12 cellular contexts compared by ENCODE assay signal in the genomic region with DNA sequence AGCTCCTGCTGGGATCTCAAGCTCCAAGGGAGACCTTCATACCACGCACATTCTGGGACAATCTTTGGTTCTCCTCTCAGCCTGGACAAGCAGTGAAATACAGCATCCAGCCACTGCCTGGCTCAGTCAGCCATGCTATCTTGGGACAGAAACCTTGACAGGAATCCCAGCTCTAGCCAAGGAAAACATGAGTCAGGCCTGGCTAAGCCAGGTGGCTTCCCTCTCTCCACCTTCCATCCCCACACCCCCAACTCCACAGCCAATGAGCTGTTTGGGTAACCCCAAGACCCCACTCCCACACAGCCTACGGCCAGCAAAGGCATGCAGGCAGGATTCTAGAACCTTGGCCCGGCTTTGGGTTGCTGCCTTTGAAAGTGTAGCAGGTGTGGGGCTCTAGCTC.
DNase-seq lines count a peak whose midpoint lies in the region; ATAC-seq and TF ChIP-seq lines count a peak whose summit lies in the region.
"Had no signal": no experiment of that assay in that cellular context is flagged by ENCODE, and none has a peak within 500 bp of the region (broad histone marks: within the 10 kb centered on the region; RNA-seq: fewer than 3 reads in every experiment).

No MANE protein-coding gene starts in this region.

- no peaks in the 10 kb centered on the region for H3K9me2 ChIP-seq in SK-N-SH

- H3K27ac ChIP-seq in SK-N-SH (ENCODE audit: low read depth in 2 of 2, low read length in 1 of 2), result peak overlapping the region; percentile 92 to 99

- WGBS in SK-N-SH (ENCODE audit: low lambda C conversion rate), result 56% methylated on average over 3 of the region's 3 CpGs

- peaks cover 56 to 72% of the 10 kb centered on the region in 2 experiments for H3K4me1 ChIP-seq in SK-N-SH (ENCODE audit: control insufficient read depth in 1 of 2, insufficient read depth in 2 of 2, low read depth in 1 of 2, low read length in 1 of 2)

- peaks cover 10% of the 10 kb centered on the region for H3K79me2 ChIP-seq in SK-N-SH (ENCODE audit: insufficient read depth)

- POLR2A ChIA-PET in SK-N-SH (lab: Yijun Ruan, JAX), result no interaction called here

- ATAC-seq in HG03378 (IDR thresholded peaks at IDR 0.05; ENCODE audit: unreplicated experiment) (no peak), HG02623 (IDR thresholded peaks at IDR 0.05; ENCODE audit: unreplicated experiment) (no peak)
- ATAC-seq: activated CD8-positive, alpha-beta T cell treated with anti-CD3 and anti-CD28 coated beads for 36 hours had no signal

- H3K4me2 ChIP-seq in SK-N-SH, result peak overlapping the region; percentile 64

- in situ Hi-C loops in ACHN (cut with HindIII; ENCODE audit: low pct_ligation_motif_present, low pct_unique_long_range_greater_than_20kb, low sequenced_read_pairs), result no loop called here

- no peaks in the 10 kb centered on the region for H3K36me3 ChIP-seq in SK-N-SH (replicated peaks in 1 of 2; ENCODE audit: control insufficient read depth in 1 of 2, insufficient read depth in 2 of 2, low read length in 1 of 2)
- H3K36me3 ChIP-seq: BE2C, Peyer's patch had no signal

- CTCF ChIA-PET in SK-N-SH (lab: Yijun Ruan, JAX), result interaction anchor here (0.7 to 2.0 kb wide), 9 partner anchors 14 to 858 kb away, joined by 3 to 8 read pairs (median 3); no protein-coding TSS in a partner anchor

- TF ChIP-seq EP300 in SK-N-SH (IDR thresholded peaks at IDR 0.05; ENCODE audit: borderline replicate concordance in 1 of 2, low read depth in 1 of 2, low read length in 1 of 2), result peak in 1 of 2 experiments; percentile 87; a peak in 1 of 4 replicates

- H3K9me3 ChIP-seq in SK-N-SH, result no peaks in the 10 kb centered on the region
- H3K9me3 ChIP-seq: BE2C, Peyer's patch had no signal

- H3F3A ChIP-seq in SK-N-SH (replicated peaks; ENCODE audit: insufficient read depth), result peaks cover 71% of the 10 kb centered on the region

- peak overlapping the region; percentile 72 for H3K9ac ChIP-seq in SK-N-SH

- no peaks in the 10 kb centered on the region for H4K20me1 ChIP-seq in SK-N-SH (ENCODE audit: insufficient read depth)

- TF ChIP-seq RAD21 in SK-N-SH (IDR thresholded peaks at IDR 0.05; ENCODE audit: low read length), result no peak

- peak; percentile 86 for DNase-seq in ACHN
- DNase-seq in SK-N-SH, result no peak
- DNase-seq in fibroblast of mammary gland (ENCODE audit: low read depth), result peak; percentile 91
- DNase-seq in non-pigmented ciliary epithelial cell (ENCODE audit: low read depth), result peak; percentile 88
- DNase-seq in germinal center (ENCODE audit: low spot score), result no peak
- no peak for DNase-seq in SK-N-DZ (ENCODE audit: low spot score)
- DNase-seq: activated CD8-positive, alpha-beta T cell treated with anti-CD3 and anti-CD28 coated beads for 36 hours; BE2C; mesendoderm had no signal

- no peaks in the 10 kb centered on the region for H3K27me3 ChIP-seq in SK-N-SH (ENCODE audit: insufficient read depth)
- H3K27me3 ChIP-seq: BE2C, Peyer's patch had no signal

- TF ChIP-seq CTCF in SK-N-SH (IDR thresholded peaks at IDR 0.05), result no peak
- TF ChIP-seq CTCF in fibroblast of mammary gland (conservative IDR thresholded peaks at IDR 0.05; ENCODE audit: control insufficient read depth, insufficient read depth, low read depth, low read length), result no peak

- H3K4me3 ChIP-seq in SK-N-SH (ENCODE audit: low read depth in 2 of 2, low read length in 1 of 2) (0 out of 4 replicates have a peak overlapping the region, but pooled peaks of 1 of the 2 experiments have one; percentile 2), fibroblast of mammary gland (ENCODE audit: control insufficient read depth, low read depth, low read length) (peak overlapping the region; percentile 29)
- H3K4me3 ChIP-seq: Peyer's patch had no signal

- H2AFZ ChIP-seq in SK-N-SH (ENCODE audit: low read depth), result no peak overlapping the region

TF ChIP-seq in SK-N-SH, 30 proteins besides CTCF, POLR2A, EP300 and RAD21 (continues in another document):
- TF ChIP-seq TCF12 (IDR thresholded peaks at IDR 0.05) (peak; percentile 94), YY1 (IDR thresholded peaks at IDR 0.05; ENCODE audit: low read depth) (peak; percentile 74; the same call in 1 of the 2 replicates), JUND (IDR thresholded peaks at IDR 0.05) (peak; percentile 80), SMC3 (IDR thresholded peaks at IDR 0.05; ENCODE audit: low read depth, low read length) (no peak), RCOR1 (IDR thresholded peaks at IDR 0.05; ENCODE audit: low read length) (no peak), RFX5 (IDR thresholded peaks at IDR 0.05; ENCODE audit: low read length) (no peak), CHD2 (IDR thresholded peaks at IDR 0.05; ENCODE audit: low read length, partially characterized antibody) (no peak), MXI1 (IDR thresholded peaks at IDR 0.05; ENCODE audit: low read depth, low read length) (no peak), GABPA (IDR thresholded peaks at IDR 0.05; ENCODE audit: low read depth) (no peak), RXRA (IDR thresholded peaks at IDR 0.05; ENCODE audit: borderline replicate concordance, low read depth) (peak; percentile 71; the same call in 1 of the 2 replicates), SIN3A (IDR thresholded peaks at IDR 0.05; ENCODE audit: borderline replicate concordance, low read depth, low read length) (no peak), ELF1 (IDR thresholded peaks at IDR 0.05) (no peak), FOXM1 (IDR thresholded peaks at IDR 0.05; ENCODE audit: low read depth) (0 out of 2 replicates have a peak, but pooled peaks have one; percentile 20), MEF2A (IDR thresholded peaks at IDR 0.05; ENCODE audit: borderline replicate concordance, low read depth) (peak; percentile 60; the same call in 1 of the 2 replicates), POLR2AphosphoS5 (IDR thresholded peaks at IDR 0.05; ENCODE audit: low read depth, low read length) (peak; percentile 57; the same call in 1 of the 2 replicates), TAF1 (IDR thresholded peaks at IDR 0.05; ENCODE audit: borderline replicate concordance, low read depth, low read length) (peak; percentile 34; the same call in 1 of the 2 replicates)
- TF ChIP-seq, protein P1, sequence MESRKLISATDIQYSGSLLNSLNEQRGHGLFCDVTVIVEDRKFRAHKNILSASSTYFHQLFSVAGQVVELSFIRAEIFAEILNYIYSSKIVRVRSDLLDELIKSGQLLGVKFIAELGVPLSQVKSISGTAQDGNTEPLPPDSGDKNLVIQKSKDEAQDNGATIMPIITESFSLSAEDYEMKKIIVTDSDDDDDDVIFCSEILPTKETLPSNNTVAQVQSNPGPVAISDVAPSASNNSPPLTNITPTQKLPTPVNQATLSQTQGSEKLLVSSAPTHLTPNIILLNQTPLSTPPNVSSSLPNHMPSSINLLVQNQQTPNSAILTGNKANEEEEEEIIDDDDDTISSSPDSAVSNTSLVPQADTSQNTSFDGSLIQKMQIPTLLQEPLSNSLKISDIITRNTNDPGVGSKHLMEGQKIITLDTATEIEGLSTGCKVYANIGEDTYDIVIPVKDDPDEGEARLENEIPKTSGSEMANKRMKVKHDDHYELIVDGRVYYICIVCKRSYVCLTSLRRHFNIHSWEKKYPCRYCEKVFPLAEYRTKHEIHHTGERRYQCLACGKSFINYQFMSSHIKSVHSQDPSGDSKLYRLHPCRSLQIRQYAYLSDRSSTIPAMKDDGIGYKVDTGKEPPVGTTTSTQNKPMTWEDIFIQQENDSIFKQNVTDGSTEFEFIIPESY (IDR thresholded peaks at IDR 0.05; ENCODE audit: borderline replicate concordance, low read depth), result no peak
- TF ChIP-seq, protein P2, sequence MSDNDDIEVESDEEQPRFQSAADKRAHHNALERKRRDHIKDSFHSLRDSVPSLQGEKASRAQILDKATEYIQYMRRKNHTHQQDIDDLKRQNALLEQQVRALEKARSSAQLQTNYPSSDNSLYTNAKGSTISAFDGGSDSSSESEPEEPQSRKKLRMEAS (IDR thresholded peaks at IDR 0.05; ENCODE audit: low read depth), result peak; percentile 84
- TF ChIP-seq, protein P3, sequence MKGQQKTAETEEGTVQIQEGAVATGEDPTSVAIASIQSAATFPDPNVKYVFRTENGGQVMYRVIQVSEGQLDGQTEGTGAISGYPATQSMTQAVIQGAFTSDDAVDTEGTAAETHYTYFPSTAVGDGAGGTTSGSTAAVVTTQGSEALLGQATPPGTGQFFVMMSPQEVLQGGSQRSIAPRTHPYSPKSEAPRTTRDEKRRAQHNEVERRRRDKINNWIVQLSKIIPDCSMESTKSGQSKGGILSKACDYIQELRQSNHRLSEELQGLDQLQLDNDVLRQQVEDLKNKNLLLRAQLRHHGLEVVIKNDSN (IDR thresholded peaks at IDR 0.05; ENCODE audit: borderline replicate concordance, low read depth), result no peak
- TF ChIP-seq, protein P4, sequence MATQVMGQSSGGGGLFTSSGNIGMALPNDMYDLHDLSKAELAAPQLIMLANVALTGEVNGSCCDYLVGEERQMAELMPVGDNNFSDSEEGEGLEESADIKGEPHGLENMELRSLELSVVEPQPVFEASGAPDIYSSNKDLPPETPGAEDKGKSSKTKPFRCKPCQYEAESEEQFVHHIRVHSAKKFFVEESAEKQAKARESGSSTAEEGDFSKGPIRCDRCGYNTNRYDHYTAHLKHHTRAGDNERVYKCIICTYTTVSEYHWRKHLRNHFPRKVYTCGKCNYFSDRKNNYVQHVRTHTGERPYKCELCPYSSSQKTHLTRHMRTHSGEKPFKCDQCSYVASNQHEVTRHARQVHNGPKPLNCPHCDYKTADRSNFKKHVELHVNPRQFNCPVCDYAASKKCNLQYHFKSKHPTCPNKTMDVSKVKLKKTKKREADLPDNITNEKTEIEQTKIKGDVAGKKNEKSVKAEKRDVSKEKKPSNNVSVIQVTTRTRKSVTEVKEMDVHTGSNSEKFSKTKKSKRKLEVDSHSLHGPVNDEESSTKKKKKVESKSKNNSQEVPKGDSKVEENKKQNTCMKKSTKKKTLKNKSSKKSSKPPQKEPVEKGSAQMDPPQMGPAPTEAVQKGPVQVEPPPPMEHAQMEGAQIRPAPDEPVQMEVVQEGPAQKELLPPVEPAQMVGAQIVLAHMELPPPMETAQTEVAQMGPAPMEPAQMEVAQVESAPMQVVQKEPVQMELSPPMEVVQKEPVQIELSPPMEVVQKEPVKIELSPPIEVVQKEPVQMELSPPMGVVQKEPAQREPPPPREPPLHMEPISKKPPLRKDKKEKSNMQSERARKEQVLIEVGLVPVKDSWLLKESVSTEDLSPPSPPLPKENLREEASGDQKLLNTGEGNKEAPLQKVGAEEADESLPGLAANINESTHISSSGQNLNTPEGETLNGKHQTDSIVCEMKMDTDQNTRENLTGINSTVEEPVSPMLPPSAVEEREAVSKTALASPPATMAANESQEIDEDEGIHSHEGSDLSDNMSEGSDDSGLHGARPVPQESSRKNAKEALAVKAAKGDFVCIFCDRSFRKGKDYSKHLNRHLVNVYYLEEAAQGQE (IDR thresholded peaks at IDR 0.05; ENCODE audit: low read depth, low read length), result no peak

Comparison
In these comparisons a context has a peak if more than half of its experiments do, and no peak if none do; other contexts are left out.
1. DNase-seq: peak in ACHN (single experiment), fibroblast of mammary gland (single experiment) and non-pigmented ciliary epithelial cell (single experiment); none in SK-N-SH (single experiment), germinal center (single experiment) and SK-N-DZ (single experiment).